ENCODE assay signal across 2 cellular contexts in the genomic region with DNA sequence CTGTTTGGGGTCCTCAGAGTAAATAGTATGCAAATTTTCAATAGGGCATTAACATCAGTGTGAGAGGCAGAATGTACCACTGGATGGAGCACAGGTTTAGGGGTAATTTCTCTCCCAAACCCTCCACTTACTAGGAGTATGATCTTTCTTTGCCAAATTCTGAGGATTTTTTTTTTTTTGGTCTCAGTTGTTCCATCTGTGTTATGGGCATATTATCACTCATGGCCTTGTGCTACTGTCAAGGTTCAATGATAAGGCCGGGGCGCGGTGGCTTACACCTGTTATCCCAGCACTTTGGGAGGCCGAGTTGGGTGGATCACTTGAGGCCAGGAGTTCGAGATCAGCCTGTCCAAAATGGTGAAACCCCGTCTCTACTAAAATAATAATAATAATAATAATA.
TF ChIP-seq lines count a peak whose summit lies in the region.

No MANE protein-coding gene starts in this region.

TF ChIP-seq in HepG2, 621 proteins besides CTCF, POLR2A, EP300 and RAD21:
- TF ChIP-seq, protein P1, sequence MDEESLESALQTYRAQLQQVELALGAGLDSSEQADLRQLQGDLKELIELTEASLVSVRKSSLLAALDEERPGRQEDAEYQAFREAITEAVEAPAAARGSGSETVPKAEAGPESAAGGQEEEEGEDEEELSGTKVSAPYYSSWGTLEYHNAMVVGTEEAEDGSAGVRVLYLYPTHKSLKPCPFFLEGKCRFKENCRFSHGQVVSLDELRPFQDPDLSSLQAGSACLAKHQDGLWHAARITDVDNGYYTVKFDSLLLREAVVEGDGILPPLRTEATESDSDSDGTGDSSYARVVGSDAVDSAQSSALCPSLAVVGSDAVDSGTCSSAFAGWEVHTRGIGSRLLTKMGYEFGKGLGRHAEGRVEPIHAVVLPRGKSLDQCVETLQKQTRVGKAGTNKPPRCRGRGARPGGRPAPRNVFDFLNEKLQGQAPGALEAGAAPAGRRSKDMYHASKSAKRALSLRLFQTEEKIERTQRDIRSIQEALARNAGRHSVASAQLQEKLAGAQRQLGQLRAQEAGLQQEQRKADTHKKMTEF (CRISPR knock-in tag; IDR thresholded peaks at IDR 0.05): no peak
- TF ChIP-seq ZNF629 (CRISPR knock-in tag; conservative IDR thresholded peaks at IDR 0.05): peak; percentile 53

TF ChIP-seq in K562, 482 proteins besides CTCF, POLR2A, EP300 and RAD21:
- peak; percentile 59 for TF ChIP-seq RBM25 (IDR thresholded peaks at IDR 0.05; ENCODE audit: low read depth, low read length, severe bottlenecking)
- TF ChIP-seq MLX (CRISPR knock-in tag; conservative IDR thresholded peaks at IDR 0.05): no peak
- no peak for TF ChIP-seq ASH1L (IDR thresholded peaks at IDR 0.05; ENCODE audit: borderline replicate concordance, low read depth, partially characterized antibody)
- TF ChIP-seq TCF3 (CRISPR knock-in tag; IDR thresholded peaks at IDR 0.05): no peak
- TF ChIP-seq CHD4 (IDR thresholded peaks at IDR 0.05; ENCODE audit: insufficient read depth, insufficient replicate concordance, low read depth, low read length, poor library complexity, severe bottlenecking): peak; percentile 89
- peak in 1 of 2 experiments; percentile 73; a peak in 1 of 3 replicates for TF ChIP-seq CBX3 (IDR thresholded peaks at IDR 0.05; ENCODE audit: borderline replicate concordance in 1 of 2, low read length in 2 of 2)
- peak; percentile 51; the same call in 1 of the 2 replicates for TF ChIP-seq CC2D1A (IDR thresholded peaks at IDR 0.05)
- TF ChIP-seq NFIX (CRISPR knock-in tag; IDR thresholded peaks at IDR 0.05; ENCODE audit: low read depth): no peak
- TF ChIP-seq RCOR1 (IDR thresholded peaks at IDR 0.05; ENCODE audit: borderline replicate concordance in 1 of 2, low read depth in 2 of 2, low read length in 2 of 2): peak in 1 of 2 experiments; percentile 39; a peak in 1 of 4 replicates
- peak; percentile 81 for TF ChIP-seq SMARCA5 (IDR thresholded peaks at IDR 0.05)
- TF ChIP-seq PHF20 (IDR thresholded peaks at IDR 0.05; ENCODE audit: partially characterized antibody): peak; percentile 59
- no peak for TF ChIP-seq ZZZ3 (IDR thresholded peaks at IDR 0.05)
- no peak for TF ChIP-seq STAG1 (CRISPR knock-in tag; IDR thresholded peaks at IDR 0.05; ENCODE audit: borderline replicate concordance)
- TF ChIP-seq ADNP (tag; IDR thresholded peaks at IDR 0.05): peak; percentile 90
- no peak for TF ChIP-seq HLTF (IDR thresholded peaks at IDR 0.05)
- peak; percentile 89 for TF ChIP-seq HDAC2 (IDR thresholded peaks at IDR 0.05)
- TF ChIP-seq BCOR (IDR thresholded peaks at IDR 0.05): peak; percentile 98
- TF ChIP-seq CBFA2T2 (conservative IDR thresholded peaks at IDR 0.05): no peak
- no peak for TF ChIP-seq E2F6 (IDR thresholded peaks at IDR 0.05; ENCODE audit: borderline replicate concordance in 1 of 2, extremely low read depth in 1 of 2, insufficient read depth in 1 of 2, insufficient read length in 1 of 2, low read depth in 1 of 2, low read length in 1 of 2, poor library complexity in 1 of 2, severe bottlenecking in 1 of 2)
- peak; percentile 14; the same call in 1 of the 2 replicates for TF ChIP-seq ZNF384 (IDR thresholded peaks at IDR 0.05; ENCODE audit: low read depth, low read length)
- 0 out of 2 replicates have a peak, but pooled peaks have one; percentile 40 for TF ChIP-seq CBX1 (IDR thresholded peaks at IDR 0.05; ENCODE audit: low read depth)
- no peak for TF ChIP-seq PCBP1 (IDR thresholded peaks at IDR 0.05; ENCODE audit: low read depth, low read length, poor library complexity, severe bottlenecking)
- TF ChIP-seq KDM1A (IDR thresholded peaks at IDR 0.05): peak; percentile 62 to 67
- no peak for TF ChIP-seq NFXL1 (CRISPR knock-in tag; IDR thresholded peaks at IDR 0.05)
- no peak for TF ChIP-seq EP400 (IDR thresholded peaks at IDR 0.05)
- no peak for TF ChIP-seq ZNF431 (CRISPR knock-in tag; IDR thresholded peaks at IDR 0.05)
